ENCODE assay signal across 11 cellular contexts in genomic region chr7:16660702-16661464, GRCh38. TPM values are rescaled to one million over a fixed set of nuclear protein-coding genes. Genes with fewer than 3 reads are reported as not detected.
DNase-seq lines count a peak whose midpoint lies in the region; ATAC-seq and TF ChIP-seq lines count a peak whose summit lies in the region.
"Had no signal": no experiment of that assay in that cellular context is flagged by ENCODE, and none has a peak within 500 bp of the region (broad histone marks: within the 10 kb centered on the region; RNA-seq: fewer than 3 reads in every experiment).

No MANE protein-coding gene starts in this region.

- DNase-seq in activated CD8-positive, alpha-beta T cell treated with anti-CD3 and anti-CD28 coated beads for 36 hours = no peak
- no peak for DNase-seq in activated CD8-positive, alpha-beta T cell treated with anti-CD3 and anti-CD28 coated beads, Interleukin-2, amount 10 ng/mL, durations not matched to agents 7 days and 5 days
- peak; percentile 86 for DNase-seq in fibroblast of villous mesenchyme (ENCODE audit: low read depth)
- no peak for DNase-seq in stimulated activated naive CD8-positive, alpha-beta T cell treated with anti-CD3 and anti-CD28 coated beads, Interleukin-15, Interleukin-2, amounts not matched to agents 100 U/mL and 50 U/mL, for 24 hours
- no peak for DNase-seq in effector CD4-positive, alpha-beta T cell
- DNase-seq: cerebellar nuclear complex, naive B cell had no signal

- CTCF ChIA-PET in activated CD8-positive, alpha-beta T cell treated with anti-CD3 and anti-CD28 coated beads for 36 hours (lab: Charles Lee) = no interaction called here
- CTCF ChIA-PET in activated CD8-positive, alpha-beta T cell treated with anti-CD3 and anti-CD28 coated beads, Interleukin-2, amount 10 ng/mL, durations not matched to agents 7 days and 5 days (lab: Charles Lee) = no interaction called here

- peaks cover 95% of the 10 kb centered on the region for H3K79me2 ChIP-seq in OCI-LY3 (ENCODE audit: low read length)

- intact Hi-C loops in activated CD8-positive, alpha-beta T cell treated with anti-CD3 and anti-CD28 coated beads for 36 hours (cut with micrococcal nuclease) = no loop called here

- TF ChIP-seq CTCF in activated CD8-positive, alpha-beta T cell treated with anti-CD3 and anti-CD28 coated beads for 36 hours (IDR thresholded peaks at IDR 0.05) = no peak
- no peak for TF ChIP-seq CTCF in OCI-LY3 (IDR thresholded peaks at IDR 0.05; ENCODE audit: low read depth, low read length)
- no peak for TF ChIP-seq CTCF in fibroblast of villous mesenchyme (IDR thresholded peaks at IDR 0.05; ENCODE audit: insufficient read depth, low read depth, low read length)

- ATAC-seq in activated CD8-positive, alpha-beta T cell treated with anti-CD3 and anti-CD28 coated beads for 36 hours = peak; percentile 55
- ATAC-seq in activated CD8-positive, alpha-beta T cell treated with anti-CD3 and anti-CD28 coated beads, Interleukin-2, amount 10 ng/mL, durations not matched to agents 7 days and 5 days = no peak
- peak; percentile 65 for ATAC-seq in stimulated activated naive CD8-positive, alpha-beta T cell treated with anti-CD3 and anti-CD28 coated beads, Interleukin-15, Interleukin-2, amounts not matched to agents 100 U/mL and 50 U/mL, for 24 hours
- no peak for ATAC-seq in stimulated activated memory B cell treated with anti-CD40 and anti-IgM and Interleukin-4, amounts not matched to agents 10 μg/mL and 1 μg/mL and 100 μg/mL, for 72 hours
- ATAC-seq in HG03342 (IDR thresholded peaks at IDR 0.05; ENCODE audit: unreplicated experiment) = no peak

- H3K4me3 ChIP-seq in OCI-LY3 (ENCODE audit: low read length) (no peak overlapping the region), fibroblast of villous mesenchyme (ENCODE audit: low read depth, low read length) (no peak overlapping the region)

- H3K9me3 ChIP-seq in OCI-LY3 (ENCODE audit: insufficient read depth, low read length) = no peaks in the 10 kb centered on the region

- POLR2A ChIA-PET in activated CD8-positive, alpha-beta T cell treated with anti-CD3 and anti-CD28 coated beads for 36 hours (lab: Charles Lee) = no interaction called here
- POLR2A ChIA-PET in activated CD8-positive, alpha-beta T cell treated with anti-CD3 and anti-CD28 coated beads, Interleukin-2, amount 10 ng/mL, durations not matched to agents 7 days and 5 days (lab: Charles Lee) = no interaction called here

- H3K27ac Mint-ChIP-seq in activated CD8-positive, alpha-beta T cell treated with anti-CD3 and anti-CD28 coated beads for 36 hours = no peak overlapping the region
- no peak overlapping the region for H3K27ac Mint-ChIP-seq in activated CD8-positive, alpha-beta T cell treated with anti-CD3 and anti-CD28 coated beads, Interleukin-2, amount 10 ng/mL, durations not matched to agents 7 days and 5 days
- H3K27ac Mint-ChIP-seq in stimulated activated memory B cell treated with anti-CD40 and anti-IgM and Interleukin-4, amounts not matched to agents 10 μg/mL and 1 μg/mL and 100 μg/mL, for 72 hours = no peak overlapping the region

- H3K9ac ChIP-seq in OCI-LY3 (ENCODE audit: low read length) = no peak overlapping the region

- no peaks in the 10 kb centered on the region for H3K9me3 Mint-ChIP-seq in activated CD8-positive, alpha-beta T cell treated with anti-CD3 and anti-CD28 coated beads for 36 hours
- H3K9me3 Mint-ChIP-seq in activated CD8-positive, alpha-beta T cell treated with anti-CD3 and anti-CD28 coated beads, Interleukin-2, amount 10 ng/mL, durations not matched to agents 7 days and 5 days (ENCODE audit: insufficient read depth) = no peaks in the 10 kb centered on the region
- H3K9me3 Mint-ChIP-seq in stimulated activated memory B cell treated with anti-CD40 and anti-IgM and Interleukin-4, amounts not matched to agents 10 μg/mL and 1 μg/mL and 100 μg/mL, for 72 hours = no peaks in the 10 kb centered on the region
- H3K9me3 Mint-ChIP-seq: naive B cell had no signal

- H3K36me3 ChIP-seq in OCI-LY3 (replicated peaks; ENCODE audit: low read depth, low read length) = peaks cover 3% of the 10 kb centered on the region

- H3K27me3 ChIP-seq in OCI-LY3 (ENCODE audit: low read depth, low read length) = no peaks in the 10 kb centered on the region

- H3K27ac ChIP-seq in OCI-LY3 (ENCODE audit: low read length) = no peak overlapping the region
- H3K27ac ChIP-seq: C4-2B had no signal

- H3K27me3 Mint-ChIP-seq in activated CD8-positive, alpha-beta T cell treated with anti-CD3 and anti-CD28 coated beads for 36 hours = no peaks in the 10 kb centered on the region
- H3K27me3 Mint-ChIP-seq in activated CD8-positive, alpha-beta T cell treated with anti-CD3 and anti-CD28 coated beads, Interleukin-2, amount 10 ng/mL, durations not matched to agents 7 days and 5 days (ENCODE audit: low read depth) = no peaks in the 10 kb centered on the region
- no peaks in the 10 kb centered on the region for H3K27me3 Mint-ChIP-seq in stimulated activated memory B cell treated with anti-CD40 and anti-IgM and Interleukin-4, amounts not matched to agents 10 μg/mL and 1 μg/mL and 100 μg/mL, for 72 hours
- H3K27me3 Mint-ChIP-seq: naive B cell had no signal

- H3K4me2 ChIP-seq in OCI-LY3 (ENCODE audit: low read length) = peak overlapping the region; percentile 17; the same call in 1 of the 2 replicates

- no peak overlapping the region for H3K4me3 Mint-ChIP-seq in activated CD8-positive, alpha-beta T cell treated with anti-CD3 and anti-CD28 coated beads for 36 hours
- H3K4me3 Mint-ChIP-seq in activated CD8-positive, alpha-beta T cell treated with anti-CD3 and anti-CD28 coated beads, Interleukin-2, amount 10 ng/mL, durations not matched to agents 7 days and 5 days = no peak overlapping the region
- no peak overlapping the region for H3K4me3 Mint-ChIP-seq in stimulated activated memory B cell treated with anti-CD40 and anti-IgM and Interleukin-4, amounts not matched to agents 10 μg/mL and 1 μg/mL and 100 μg/mL, for 72 hours
- H3K4me3 Mint-ChIP-seq: naive B cell had no signal

- peaks cover 27% of the 10 kb centered on the region for H3K36me3 Mint-ChIP-seq in activated CD8-positive, alpha-beta T cell treated with anti-CD3 and anti-CD28 coated beads for 36 hours (ENCODE audit: low read depth)
- peaks cover 24% of the 10 kb centered on the region for H3K36me3 Mint-ChIP-seq in activated CD8-positive, alpha-beta T cell treated with anti-CD3 and anti-CD28 coated beads, Interleukin-2, amount 10 ng/mL, durations not matched to agents 7 days and 5 days (ENCODE audit: low read depth)
- H3K36me3 Mint-ChIP-seq in stimulated activated memory B cell treated with anti-CD40 and anti-IgM and Interleukin-4, amounts not matched to agents 10 μg/mL and 1 μg/mL and 100 μg/mL, for 72 hours = peaks cover 28% of the 10 kb centered on the region

- peaks cover 48% of the 10 kb centered on the region for H4K20me1 ChIP-seq in OCI-LY3 (ENCODE audit: insufficient read depth, low read length)

- H3K4me1 Mint-ChIP-seq in activated CD8-positive, alpha-beta T cell treated with anti-CD3 and anti-CD28 coated beads for 36 hours (ENCODE audit: low read depth) = peaks cover 27% of the 10 kb centered on the region
- peaks cover 16% of the 10 kb centered on the region for H3K4me1 Mint-ChIP-seq in activated CD8-positive, alpha-beta T cell treated with anti-CD3 and anti-CD28 coated beads, Interleukin-2, amount 10 ng/mL, durations not matched to agents 7 days and 5 days (ENCODE audit: low read depth)
- H3K4me1 Mint-ChIP-seq in stimulated activated memory B cell treated with anti-CD40 and anti-IgM and Interleukin-4, amounts not matched to agents 10 μg/mL and 1 μg/mL and 100 μg/mL, for 72 hours = peaks cover 26% of the 10 kb centered on the region

- no peak overlapping the region for H2AFZ ChIP-seq in OCI-LY3 (ENCODE audit: low read depth, low read length)

- H3K4me1 ChIP-seq in OCI-LY3 (ENCODE audit: low read length) = peaks cover 8% of the 10 kb centered on the region

RNA-seq across cellular contexts. Expression of gene BZW2, which starts 14.9 kb away (rescaled TPM):
- 100 to 1,000 TPM; 120 to 123 TPM for total RNA-seq in activated CD8-positive, alpha-beta T cell treated with anti-CD3 and anti-CD28 coated beads for 36 hours
- 10 to 100 TPM; 59.7 to 62.3 TPM for total RNA-seq in activated CD8-positive, alpha-beta T cell treated with anti-CD3 and anti-CD28 coated beads, Interleukin-2, amount 10 ng/mL, durations not matched to agents 7 days and 5 days
- 48.0 and 53.5 TPM in 2 replicates for total RNA-seq in fibroblast of villous mesenchyme

RNA-seq across cellular contexts. Expression of gene ANKMY2, which starts 15.3 kb away (rescaled TPM):
- total RNA-seq in activated CD8-positive, alpha-beta T cell treated with anti-CD3 and anti-CD28 coated beads for 36 hours = 10 to 100 TPM in 1 of 2 experiments, 1 to 10 TPM in 1; 9.8 to 10.5 TPM
- total RNA-seq in activated CD8-positive, alpha-beta T cell treated with anti-CD3 and anti-CD28 coated beads, Interleukin-2, amount 10 ng/mL, durations not matched to agents 7 days and 5 days = 10 to 100 TPM; 14.3 to 14.5 TPM
- total RNA-seq in fibroblast of villous mesenchyme = 23.2 and 28.5 TPM in 2 replicates

Comparison
In these comparisons a context has a peak if more than half of its experiments do, and no peak if none do; other contexts are left out.
1. ATAC-seq: peak in activated CD8-positive, alpha-beta T cell treated with anti-CD3 and anti-CD28 coated beads for 36 hours (single experiment) and stimulated activated naive CD8-positive, alpha-beta T cell treated with anti-CD3 and anti-CD28 coated beads, Interleukin-15, Interleukin-2, amounts not matched to agents 100 U/mL and 50 U/mL, for 24 hours (single experiment); none in activated CD8-positive, alpha-beta T cell treated with anti-CD3 and anti-CD28 coated beads, Interleukin-2, amount 10 ng/mL, durations not matched to agents 7 days and 5 days (single experiment), stimulated activated memory B cell treated with anti-CD40 and anti-IgM and Interleukin-4, amounts not matched to agents 10 μg/mL and 1 μg/mL and 100 μg/mL, for 72 hours (single experiment) and HG03342 (single experiment).